ENCODE assay signal across 8 cellular contexts in the genomic region with DNA sequence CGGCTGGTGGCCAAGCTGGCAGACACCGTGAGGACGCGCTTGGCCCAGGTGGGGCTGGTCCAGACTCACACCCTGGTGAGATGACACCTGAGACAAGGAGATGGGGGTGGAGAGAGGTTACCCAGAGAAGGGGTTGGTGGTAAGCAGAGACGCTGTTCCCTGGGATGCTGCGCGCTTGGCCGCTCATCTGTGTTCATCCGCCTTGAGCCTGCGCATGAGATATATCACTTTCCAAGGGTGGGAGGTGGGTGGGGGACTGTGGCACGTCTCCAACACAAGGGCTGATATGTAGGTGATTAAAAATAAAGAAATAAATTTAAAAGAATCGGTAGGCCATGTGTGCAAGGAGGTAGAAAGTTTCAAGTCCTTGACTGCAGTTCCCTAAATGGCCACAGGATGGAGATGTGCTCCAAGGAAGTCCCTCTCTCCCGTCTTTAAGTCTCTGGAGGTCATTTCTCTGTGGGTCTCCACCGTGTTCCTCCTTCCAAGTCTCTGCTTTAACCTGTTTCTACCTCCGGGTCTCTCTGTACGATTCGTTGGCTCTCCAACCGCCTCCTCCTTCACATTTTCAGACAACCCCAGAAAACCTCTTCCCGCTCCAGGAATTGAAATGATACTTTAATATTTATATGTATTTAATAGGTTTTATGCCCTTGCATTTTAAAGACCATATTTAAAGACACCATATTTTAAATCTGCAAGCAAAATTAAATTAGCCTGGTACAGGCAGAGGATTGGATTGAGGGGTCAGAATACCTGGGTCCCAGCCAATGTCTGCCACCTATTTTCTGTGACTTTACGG. TPM values are rescaled to one million over a fixed set of nuclear protein-coding genes. Genes with fewer than 3 reads are reported as not detected.
DNase-seq lines count a peak whose midpoint lies in the region; ATAC-seq and TF ChIP-seq lines count a peak whose summit lies in the region.

No MANE protein-coding gene starts in this region.

- peaks cover 27 to 38% (median 33%) of the 10 kb centered on the region in 3 donors for H3K4me1 Mint-ChIP-seq in CD8-positive, alpha-beta memory T cell
- peaks cover 8% of the 10 kb centered on the region for H3K4me1 Mint-ChIP-seq in endodermal cell
- peaks cover 37% of the 10 kb centered on the region for H3K4me1 Mint-ChIP-seq in stimulated activated memory B cell treated with anti-CD40 and anti-IgM and Interleukin-4, amounts not matched to agents 10 μg/mL and 1 μg/mL and 100 μg/mL, for 72 hours

- H3K4me1 ChIP-seq in CD8-positive, alpha-beta memory T cell (ENCODE audit: insufficient read depth, low read length), result peaks cover 30% of the 10 kb centered on the region
- H3K4me1 ChIP-seq in HUES64 (ENCODE audit: insufficient read depth, low read length) (peaks cover 7% of the 10 kb centered on the region), endodermal cell (ENCODE audit: control insufficient read depth, insufficient read depth, low read length) (no peaks in the 10 kb centered on the region), mucosa of descending colon (ENCODE audit: low read depth) (no peaks in the 10 kb centered on the region)

- no peaks in the 10 kb centered on the region for H3K36me3 ChIP-seq in CD8-positive, alpha-beta memory T cell (ENCODE audit: insufficient read depth, low read length)
- H3K36me3 ChIP-seq in HUES64 (ENCODE audit: insufficient read depth, low read length), result no peaks in the 10 kb centered on the region
- no peaks in the 10 kb centered on the region for H3K36me3 ChIP-seq in endodermal cell (ENCODE audit: control insufficient read depth, insufficient read depth, low read length)
- no peaks in the 10 kb centered on the region for H3K36me3 ChIP-seq in mucosa of descending colon (ENCODE audit: low read depth)

- POLR2A ChIA-PET in CD8-positive, alpha-beta memory T cell (lab: Charles Lee), result no interaction called here

- H3K9me3 ChIP-seq in CD8-positive, alpha-beta memory T cell (ENCODE audit: low read length), result no peaks in the 10 kb centered on the region
- no peaks in the 10 kb centered on the region for H3K9me3 ChIP-seq in HUES64 (ENCODE audit: insufficient read depth, low read depth, low read length)
- H3K9me3 ChIP-seq in endodermal cell (ENCODE audit: control insufficient read depth, low read length), result no peaks in the 10 kb centered on the region
- no peaks in the 10 kb centered on the region for H3K9me3 ChIP-seq in mucosa of descending colon

- peak overlapping the region in 6 of 7 donors; percentile 47 to 96 (median 78) for H3K4me3 Mint-ChIP-seq in CD8-positive, alpha-beta memory T cell
- peak overlapping the region; percentile 7 for H3K4me3 Mint-ChIP-seq in endodermal cell
- peak overlapping the region; percentile 16 for H3K4me3 Mint-ChIP-seq in stimulated activated memory B cell treated with anti-CD40 and anti-IgM and Interleukin-4, amounts not matched to agents 10 μg/mL and 1 μg/mL and 100 μg/mL, for 72 hours

- H3K9me3 Mint-ChIP-seq in CD8-positive, alpha-beta memory T cell, result no peaks in the 10 kb centered on the region
- no peaks in the 10 kb centered on the region for H3K9me3 Mint-ChIP-seq in endodermal cell
- H3K9me3 Mint-ChIP-seq in stimulated activated memory B cell treated with anti-CD40 and anti-IgM and Interleukin-4, amounts not matched to agents 10 μg/mL and 1 μg/mL and 100 μg/mL, for 72 hours, result no peaks in the 10 kb centered on the region

- TF ChIP-seq CTCF in endodermal cell (conservative IDR thresholded peaks at IDR 0.05) (peak; percentile 93), mucosa of descending colon (IDR thresholded peaks at IDR 0.05) (peak; percentile 93)

- no peak overlapping the region for H3K27ac ChIP-seq in CD8-positive, alpha-beta memory T cell (ENCODE audit: low read depth, low read length)
- no peak overlapping the region for H3K27ac ChIP-seq in HUES64 (ENCODE audit: low read depth, low read length)
- H3K27ac ChIP-seq in endodermal cell (ENCODE audit: low read depth, low read length), result no peak overlapping the region

- DNase-seq in CD8-positive, alpha-beta memory T cell, result peak; percentile 62 to 78 (median 65)
- DNase-seq in NOMO-1 (lab: John Stamatoyannopoulos, UW; ENCODE audit: unreplicated experiment in 2 of 2) (peak; percentile 58 to 85), endodermal cell (peak; percentile 93), mucosa of descending colon (peak in 2 of 3 donors; percentile 39 to 95)
- peak; percentile 84 for DNase-seq in activated CD8-positive, alpha-beta memory T cell treated with anti-CD3 and anti-CD28 coated beads for 24 hours

- ATAC-seq in mucosa of descending colon, result peak; percentile 78
- no peak for ATAC-seq in stimulated activated memory B cell treated with anti-CD40 and anti-IgM and Interleukin-4, amounts not matched to agents 10 μg/mL and 1 μg/mL and 100 μg/mL, for 72 hours
- no peak for ATAC-seq in GM18907 (IDR thresholded peaks at IDR 0.05; ENCODE audit: unreplicated experiment)

- H3K9ac ChIP-seq in HUES64 (ENCODE audit: low read depth, low read length) (no peak overlapping the region), endodermal cell (ENCODE audit: extremely low read depth, low read length, poor library complexity, severe bottlenecking) (no peak overlapping the region)

- H3K4me3 ChIP-seq in CD8-positive, alpha-beta memory T cell (ENCODE audit: low read length), result no peak overlapping the region
- H3K4me3 ChIP-seq in HUES64 (ENCODE audit: low read length) (peak overlapping the region; percentile 22; the same call in 1 of the 2 replicates), endodermal cell (ENCODE audit: low read length) (no peak overlapping the region), mucosa of descending colon (no peak overlapping the region)

- CTCF ChIA-PET in CD8-positive, alpha-beta memory T cell (lab: Charles Lee), result interaction anchor here (1.2 to 1.9 kb wide), 4 partner anchors 24 to 84 kb away, joined by 3 to 9 read pairs (median 4); no protein-coding TSS in a partner anchor

- peak overlapping the region in 6 of 8 donors; percentile 55 to 89 (median 77) for H3K27ac Mint-ChIP-seq in CD8-positive, alpha-beta memory T cell
- H3K27ac Mint-ChIP-seq in endodermal cell, result peak overlapping the region; percentile 84
- H3K27ac Mint-ChIP-seq in stimulated activated memory B cell treated with anti-CD40 and anti-IgM and Interleukin-4, amounts not matched to agents 10 μg/mL and 1 μg/mL and 100 μg/mL, for 72 hours, result peak overlapping the region; percentile 97

- peaks cover 0 to 1% of the 10 kb centered on the region in 2 donors for H3K27me3 Mint-ChIP-seq in CD8-positive, alpha-beta memory T cell
- H3K27me3 Mint-ChIP-seq in endodermal cell (ENCODE audit: insufficient read depth), result peaks cover 7% of the 10 kb centered on the region
- H3K27me3 Mint-ChIP-seq in stimulated activated memory B cell treated with anti-CD40 and anti-IgM and Interleukin-4, amounts not matched to agents 10 μg/mL and 1 μg/mL and 100 μg/mL, for 72 hours, result no peaks in the 10 kb centered on the region

- H3K27me3 ChIP-seq in CD8-positive, alpha-beta memory T cell (ENCODE audit: insufficient read depth, low read length, poor library complexity, severe bottlenecking), result no peaks in the 10 kb centered on the region
- H3K27me3 ChIP-seq in HUES64 (ENCODE audit: insufficient read depth, low read length), result no peaks in the 10 kb centered on the region
- no peaks in the 10 kb centered on the region for H3K27me3 ChIP-seq in endodermal cell (ENCODE audit: control insufficient read depth, insufficient read depth, low read length, poor library complexity, severe bottlenecking)

- intact Hi-C loops in mucosa of descending colon (cut with DNase I, micrococcal nuclease), result loop anchor here in 1 of 2 donors (5.0 kb wide), 1 partner anchor 73 kb away; no protein-coding TSS in a partner anchor

- peaks cover 0 to 17% (median 1%) of the 10 kb centered on the region in 3 donors for H3K36me3 Mint-ChIP-seq in CD8-positive, alpha-beta memory T cell
- no peaks in the 10 kb centered on the region for H3K36me3 Mint-ChIP-seq in endodermal cell (ENCODE audit: low read depth)
- H3K36me3 Mint-ChIP-seq in stimulated activated memory B cell treated with anti-CD40 and anti-IgM and Interleukin-4, amounts not matched to agents 10 μg/mL and 1 μg/mL and 100 μg/mL, for 72 hours, result peaks cover 11% of the 10 kb centered on the region

- 53% methylated on average over 19 of the region's 20 CpGs for WGBS in HUES64
- 42 to 58% methylated on average over 12 to 19 of the region's 20 CpGs for WGBS in endodermal cell (ENCODE audit: insufficient coverage in 1 of 2, insufficient read length in 1 of 2), 2 experiments

RNA-seq across cellular contexts. Expression of a gene that starts 4.5 kb away (rescaled TPM):
- 1 to 10 TPM; 7.3 to 7.4 TPM for total RNA-seq in CD8-positive, alpha-beta memory T cell
- polyA plus RNA-seq in CD8-positive, alpha-beta memory T cell, result 2.3 TPM
- not detected for polyA plus RNA-seq in HUES64 (2013, experiment 1 of 2)
- polyA plus RNA-seq in HUES64 (2013, experiment 2 of 2), result not detected
- total RNA-seq in endodermal cell (not detected), mucosa of descending colon (under 1 TPM; 0.25 to 0.43 (median 0.34) TPM)
- not detected for polyA plus RNA-seq in endodermal cell (2013, experiment 1 of 2)
- not detected for polyA plus RNA-seq in endodermal cell (2013, experiment 2 of 2)

RNA-seq across cellular contexts. Expression of a gene that starts 7.6 kb away (rescaled TPM):
- 10 to 100 TPM; 63.0 to 69.1 TPM for total RNA-seq in CD8-positive, alpha-beta memory T cell
- 113 TPM for polyA plus RNA-seq in CD8-positive, alpha-beta memory T cell
- polyA plus RNA-seq in HUES64 (2013, experiment 1 of 2), result 64.0 TPM
- polyA plus RNA-seq in HUES64 (2013, experiment 2 of 2), result 68.0 TPM
- total RNA-seq in endodermal cell (100 to 1,000 TPM in 1 of 2 donors, 10 to 100 TPM in 1; 96.0 to 129 TPM), mucosa of descending colon (10 to 100 TPM; 70.8 to 94.4 (median 86.5) TPM)
- polyA plus RNA-seq in endodermal cell (2013, experiment 1 of 2), result 72.2 TPM
- 60.4 TPM for polyA plus RNA-seq in endodermal cell (2013, experiment 2 of 2)

RNA-seq across cellular contexts. Expression of a gene that starts 11.7 kb away (rescaled TPM):
- total RNA-seq in CD8-positive, alpha-beta memory T cell, result 1 to 10 TPM; 4.4 to 4.7 TPM
- polyA plus RNA-seq in CD8-positive, alpha-beta memory T cell, result not detected
- polyA plus RNA-seq in HUES64 (2013, experiment 1 of 2), result 13.1 TPM
- polyA plus RNA-seq in HUES64 (2013, experiment 2 of 2), result 14.0 TPM
- total RNA-seq in endodermal cell (10 to 100 TPM; 28.6 to 36.9 TPM), mucosa of descending colon (10 to 100 TPM in 1 of 3 donors, 1 to 10 TPM in 2; 3.4 to 15.5 (median 5.7) TPM)
- 28.9 TPM for polyA plus RNA-seq in endodermal cell (2013, experiment 1 of 2)
- 28.9 TPM for polyA plus RNA-seq in endodermal cell (2013, experiment 2 of 2)

RNA-seq across cellular contexts. Expression of a gene that starts 17.3 kb away (rescaled TPM):
- 100 to 1,000 TPM; 123 to 131 TPM for total RNA-seq in CD8-positive, alpha-beta memory T cell
- 58.7 TPM for polyA plus RNA-seq in CD8-positive, alpha-beta memory T cell
- polyA plus RNA-seq in HUES64 (2013, experiment 1 of 2), result 49.9 TPM
- polyA plus RNA-seq in HUES64 (2013, experiment 2 of 2), result 44.9 TPM
- total RNA-seq in endodermal cell, result 10 to 100 TPM; 23.0 to 34.4 TPM
- polyA plus RNA-seq in endodermal cell (2013, experiment 1 of 2), result 19.7 TPM
- 17.4 TPM for polyA plus RNA-seq in endodermal cell (2013, experiment 2 of 2)
- 10 to 100 TPM; 17.4 to 25.9 (median 21.5) TPM for total RNA-seq in mucosa of descending colon

RNA-seq across cellular contexts. Expression of a gene that starts 35.2 kb away (rescaled TPM):
- not detected for total RNA-seq in CD8-positive, alpha-beta memory T cell
- not detected for polyA plus RNA-seq in CD8-positive, alpha-beta memory T cell
- polyA plus RNA-seq in HUES64 (2013, experiment 1 of 2), result not detected
- 0.19 TPM for polyA plus RNA-seq in HUES64 (2013, experiment 2 of 2)
- 1 to 10 TPM in 1 of 2 donors, under 1 TPM in 1; 0.42 to 2.8 TPM for total RNA-seq in endodermal cell
- polyA plus RNA-seq in endodermal cell (2013, experiment 1 of 2), result 0.82 TPM
- polyA plus RNA-seq in endodermal cell (2013, experiment 2 of 2), result 0.54 TPM
- under 1 TPM in 1 of 3 donors, not detected in 2; 0.28 TPM for total RNA-seq in mucosa of descending colon

Comparison
In these comparisons a context has a peak if more than half of its experiments do, and no peak if none do; other contexts are left out.
1. H3K4me3 Mint-ChIP-seq: peak in every context shown above with its lines; median percentile 78 in CD8-positive, alpha-beta memory T cell; 16 in stimulated activated memory B cell treated with anti-CD40 and anti-IgM and Interleukin-4, amounts not matched to agents 10 μg/mL and 1 μg/mL and 100 μg/mL, for 72 hours; 7 in endodermal cell.
2. RNA of a gene that starts 4.5 kb away (total RNA-seq): 7.3 to 7.4 TPM in CD8-positive, alpha-beta memory T cell; 0.25 to 0.43 TPM in mucosa of descending colon and not detected in endodermal cell; every median in the first group is over 4 times any median in the second.
3. Peak in every context shown above with its lines, with median percentiles within 50 percentile points of each other: DNase-seq and H3K27ac Mint-ChIP-seq.